ENCODE assay signal across 8 cellular contexts in the genomic region with DNA sequence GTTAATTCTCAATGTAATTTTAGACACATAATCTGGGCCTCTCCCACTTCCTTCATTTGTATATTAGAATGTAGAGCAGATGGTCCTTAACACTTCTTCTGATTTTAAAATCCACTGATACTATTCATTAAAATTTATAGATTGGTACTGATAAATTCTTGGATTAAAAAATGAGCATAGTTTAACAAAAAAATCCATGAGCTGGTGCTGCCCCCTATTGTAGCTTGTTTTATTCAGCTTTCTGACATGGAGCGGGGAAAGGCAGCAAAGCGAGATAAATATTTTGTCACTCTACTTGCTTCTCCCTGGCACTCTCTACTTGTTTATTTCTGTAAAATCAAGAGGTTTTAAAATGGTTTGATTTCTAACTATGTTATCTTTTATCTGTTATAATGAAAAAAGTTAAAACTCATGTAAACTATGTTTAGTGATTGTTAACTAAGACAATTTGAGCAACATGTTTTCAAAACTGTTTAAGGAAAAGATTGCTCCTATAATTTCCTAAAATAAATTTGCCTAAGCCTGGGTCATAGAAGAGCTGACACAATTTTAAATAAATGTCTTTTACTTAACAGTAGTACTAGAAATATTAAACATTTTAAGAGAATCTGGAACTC. TPM values are rescaled to one million over a fixed set of nuclear protein-coding genes. Genes with fewer than 3 reads are reported as not detected.
DNase-seq lines count a peak whose midpoint lies in the region; ATAC-seq, FAIRE-seq and TF ChIP-seq lines count a peak whose summit lies in the region.

No MANE protein-coding gene starts in this region.

- no peaks in the 10 kb centered on the region for H3K36me3 ChIP-seq in bronchial epithelial cell (ENCODE audit: control insufficient read depth, insufficient read depth, low read length)

- no peak overlapping the region for H3K4me3 ChIP-seq in bronchial epithelial cell (ENCODE audit: low read depth, low read length)

- H3K27me3 ChIP-seq in bronchial epithelial cell (ENCODE audit: control insufficient read depth, insufficient read depth, low read length) = no peaks in the 10 kb centered on the region

- DNase-seq in NCI-H146 treated with DMSO at 0.1 percent for 48 hours (lab: John Stamatoyannopoulos, UW; ENCODE audit: unreplicated experiment) (peak; percentile 49), bronchial epithelial cell (ENCODE audit: low read depth) (peak; percentile 41), midbrain (lab: John Stamatoyannopoulos, UW) (peak; percentile 39), activated T-cell treated with anti-CD3 and anti-CD28 coated beads for 4 hours (no peak), foreskin melanocyte (no peak), MV-4-11 (lab: John Stamatoyannopoulos, UW) (no peak)

- TF ChIP-seq CTCF in bronchial epithelial cell (IDR thresholded peaks at IDR 0.05; ENCODE audit: insufficient read depth, low read length, severe bottlenecking) = peak; percentile 49

- FAIRE-seq in G401.6 (lab: Jason Lieb, UNC) (peak; percentile 73), bronchial epithelial cell (lab: Jason Lieb, UNC) (no peak)

- ATAC-seq in HG03045 (IDR thresholded peaks at IDR 0.05; ENCODE audit: unreplicated experiment) = no peak

RNA-seq across cellular contexts. Expression of a gene that starts 26.5 kb away (rescaled TPM):
- total RNA-seq in bronchial epithelial cell = 36.6 and 45.3 TPM in 2 replicates

Comparison
In these comparisons a context has a peak if more than half of its experiments do, and no peak if none do; other contexts are left out.
1. DNase-seq: peak in NCI-H146 treated with DMSO at 0.1 percent for 48 hours (single experiment), bronchial epithelial cell (single experiment) and midbrain (single experiment); none in activated T-cell treated with anti-CD3 and anti-CD28 coated beads for 4 hours (single experiment), foreskin melanocyte (single experiment) and MV-4-11 (single experiment).